16 cellular contexts compared by ENCODE assay signal in the genomic region with DNA sequence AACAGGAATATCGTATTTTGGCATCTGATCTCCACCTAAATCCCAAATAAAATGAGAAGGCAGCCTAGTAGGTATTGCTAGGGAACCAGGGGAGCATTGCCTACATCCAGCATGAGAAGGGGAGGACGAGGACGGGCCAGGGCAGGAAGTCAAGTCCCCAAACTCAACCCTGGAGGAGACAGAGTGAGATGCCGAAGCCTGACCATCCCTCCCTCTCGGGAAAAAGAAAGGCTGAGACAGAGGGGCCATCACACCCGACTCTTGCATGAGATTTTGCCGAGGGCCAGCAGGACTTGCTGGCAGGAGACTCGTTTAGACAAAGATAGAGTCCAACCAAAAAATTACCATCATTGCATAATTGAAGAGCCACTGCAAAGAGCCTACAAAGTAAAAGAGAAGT.
DNase-seq lines count a peak whose midpoint lies in the region; ATAC-seq and TF ChIP-seq lines count a peak whose summit lies in the region.
"Had no signal": no experiment of that assay in that cellular context is flagged by ENCODE, and none has a peak within 500 bp of the region (broad histone marks: within the 10 kb centered on the region; RNA-seq: fewer than 3 reads in every experiment).

No MANE protein-coding gene starts in this region.

- no peak for TF ChIP-seq CTCF in nephron (IDR thresholded peaks at IDR 0.05; ENCODE audit: unreplicated experiment in 3 of 3)

- H3K27me3 Mint-ChIP-seq in nephron (ENCODE audit: low read depth): peaks cover 16% of the 10 kb centered on the region

- ATAC-seq in GM18867 (IDR thresholded peaks at IDR 0.05; ENCODE audit: unreplicated experiment) (peak; percentile 26), GM21619 (IDR thresholded peaks at IDR 0.05; ENCODE audit: unreplicated experiment) (peak; percentile 28), HG03565 (IDR thresholded peaks at IDR 0.05; ENCODE audit: unreplicated experiment) (peak; percentile 2)
- ATAC-seq: naive thymus-derived CD8-positive, alpha-beta T cell had no signal

- H3K27ac Mint-ChIP-seq in nephron: peak overlapping the region; percentile 6 to 56 (median 28)
- H3K27ac Mint-ChIP-seq: activated T-helper 17 cell treated with anti-CD3 and anti-CD28 coated beads, Interleukin-2, amount 50 U/mL, for 72 hours had no signal

- no peaks in the 10 kb centered on the region for H3K36me3 Mint-ChIP-seq in nephron (ENCODE audit: low read depth)

- no peak overlapping the region for H3K4me3 Mint-ChIP-seq in nephron
- H3K4me3 Mint-ChIP-seq: activated T-helper 17 cell treated with anti-CD3 and anti-CD28 coated beads, Interleukin-2, amount 50 U/mL, for 72 hours; naive thymus-derived CD8-positive, alpha-beta T cell had no signal

- H3K9me3 Mint-ChIP-seq in nephron: no peaks in the 10 kb centered on the region
- H3K9me3 Mint-ChIP-seq: activated T-helper 17 cell treated with anti-CD3 and anti-CD28 coated beads, Interleukin-2, amount 50 U/mL, for 72 hours had no signal

- DNase-seq in GDM1 (lab: John Stamatoyannopoulos, UW): no peak
- no peak for DNase-seq in NCI-H524 (lab: John Stamatoyannopoulos, UW)
- no peak for DNase-seq in GM19240 (ENCODE audit: insufficient read length, low spot score)
- no peak for DNase-seq in NCI-H446 (lab: John Stamatoyannopoulos, UW)
- DNase-seq: effector memory CD4-positive, alpha-beta T cell; EL; NCI-H2171 treated with DMSO at 0.1 percent for 48 hours; OCI-M1; substantia nigra; SW 1271 had no signal

- H3K4me1 Mint-ChIP-seq in nephron: peaks cover 20% of the 10 kb centered on the region
